ENCODE assay signal across 17 cellular contexts in genomic region chr19:46622118-46622446, GRCh38. TPM values are rescaled to one million over a fixed set of nuclear protein-coding genes. Genes with fewer than 3 reads are reported as not detected.
A peak's percentile ranks its signal among the peaks of the same experiment; 100 is the strongest.
DNase-seq lines count a peak whose midpoint lies in the region; ATAC-seq, FAIRE-seq and TF ChIP-seq lines count a peak whose summit lies in the region.
"Had no signal": no experiment of that assay in that cellular context is flagged by ENCODE, and none has a peak within 500 bp of the region (broad histone marks: within the 10 kb centered on the region; RNA-seq: fewer than 3 reads in every experiment).

No MANE protein-coding gene starts in this region.

- H3K27me3 ChIP-seq in right lobe of liver (no peaks in the 10 kb centered on the region), HepG2 (ENCODE audit: control insufficient read depth in 1 of 2, insufficient read depth in 2 of 2, low read length in 2 of 2) (peaks cover 0 to 50% of the 10 kb centered on the region in 2 experiments; a peak in 3 of 5 replicates), lower lobe of right lung (ENCODE audit: low read depth) (no peaks in the 10 kb centered on the region), upper lobe of right lung (no peaks in the 10 kb centered on the region)
- H3K27me3 ChIP-seq: colonic mucosa had no signal

- no peaks in the 10 kb centered on the region for H3K79me2 ChIP-seq in HepG2 (ENCODE audit: insufficient read depth, low read length)

- H3K27ac ChIP-seq in right lobe of liver (peak overlapping the region in 1 of 3 donors; percentile 38), HepG2 (ENCODE audit: extremely low read length, insufficient read depth, low read length) (no peak overlapping the region), lower lobe of right lung (peak overlapping the region; percentile 71), upper lobe of right lung (peak overlapping the region; percentile 60)

- no peak for TF ChIP-seq POLR2A in right lobe of liver (IDR thresholded peaks at IDR 0.05)
- TF ChIP-seq POLR2A in HepG2 (IDR thresholded peaks at IDR 0.05; ENCODE audit: insufficient read depth in 1 of 2, low read depth in 2 of 2, low read length in 2 of 2): no peak

- H3K4me1 ChIP-seq in right lobe of liver (no peaks in the 10 kb centered on the region), HepG2 (ENCODE audit: insufficient read depth, low read length) (peaks cover 33% of the 10 kb centered on the region), lower lobe of right lung (peaks cover 54% of the 10 kb centered on the region), upper lobe of right lung (peaks cover 47% of the 10 kb centered on the region)

- DNase-seq in right lobe of liver (no peak), HepG2 (ENCODE audit: low spot score) (no peak), lower lobe of right lung (no peak), upper lobe of right lung (no peak), LoVo (ENCODE audit: low spot score) (no peak), ecto neural progenitor cell (ENCODE audit: low spot score) (no peak)
- no peak for DNase-seq in activated T-helper 1 cell treated with anti-CD3 and anti-CD28 coated beads, Interleukin-12 subunit alpha, Interleukin-12 subunit beta, Interleukin-2, Interleukin-4 antibody, amounts not matched to agents 30 ng/mL and 10 ng/mL and 1 ng/mL, durations not matched to agents 14 hours and 24 hours and 36 hours (ENCODE audit: low spot score)
- DNase-seq: activated CD4-positive, alpha-beta T cell treated with anti-CD3 and anti-CD28 coated beads, Interleukin-2, amount 50 U/mL, for 4 hours; colonic mucosa; GDM1; mucosa of descending colon; NCI-H2171; SW 1271 had no signal

- no peak overlapping the region for H2AFZ ChIP-seq in HepG2 (ENCODE audit: low read length)

- H3K4me1 Mint-ChIP-seq in activated T-helper 1 cell treated with anti-CD3 and anti-CD28 coated beads, Interleukin-12 subunit alpha, Interleukin-12 subunit beta, Interleukin-2, Interleukin-4 antibody, amounts not matched to agents 30 ng/mL and 10 ng/mL and 1 ng/mL, durations not matched to agents 14 hours and 24 hours and 36 hours (ENCODE audit: low read depth): peaks cover 62% of the 10 kb centered on the region

- ATAC-seq in right lobe of liver: no peak
- no peak for ATAC-seq in HepG2
- ATAC-seq in lower lobe of right lung: no peak
- no peak for ATAC-seq in upper lobe of right lung
- ATAC-seq in HG03280 (IDR thresholded peaks at IDR 0.05; ENCODE audit: unreplicated experiment): no peak
- ATAC-seq: mucosa of descending colon had no signal

- no peaks in the 10 kb centered on the region for H3K27me3 Mint-ChIP-seq in activated T-helper 1 cell treated with anti-CD3 and anti-CD28 coated beads, Interleukin-12 subunit alpha, Interleukin-12 subunit beta, Interleukin-2, Interleukin-4 antibody, amounts not matched to agents 30 ng/mL and 10 ng/mL and 1 ng/mL, durations not matched to agents 14 hours and 24 hours and 36 hours (ENCODE audit: insufficient read depth)

- no peak for TF ChIP-seq RAD21 in HepG2 (CRISPR knock-in tag; IDR thresholded peaks at IDR 0.05)

- no peak for TF ChIP-seq EP300 in HepG2 (IDR thresholded peaks at IDR 0.05; ENCODE audit: low read depth in 2 of 2, low read length in 2 of 2)
- no peak for TF ChIP-seq EP300 in HepG2 (CRISPR knock-in tag; IDR thresholded peaks at IDR 0.05; ENCODE audit: borderline replicate concordance)

- H3K27ac Mint-ChIP-seq in activated T-helper 1 cell treated with anti-CD3 and anti-CD28 coated beads, Interleukin-12 subunit alpha, Interleukin-12 subunit beta, Interleukin-2, Interleukin-4 antibody, amounts not matched to agents 30 ng/mL and 10 ng/mL and 1 ng/mL, durations not matched to agents 14 hours and 24 hours and 36 hours: peak overlapping the region; percentile 89
- H3K27ac Mint-ChIP-seq: GM23338 had no signal

- H3K4me3 ChIP-seq in right lobe of liver (peak overlapping the region in 2 of 3 donors; percentile 25 to 26), HepG2 (replicated peaks in 1 of 3; ENCODE audit: insufficient read depth in 1 of 3, low read depth in 2 of 3, low read length in 3 of 3) (no peak overlapping the region), lower lobe of right lung (peak overlapping the region; percentile 47), upper lobe of right lung (peak overlapping the region; percentile 43)
- H3K4me3 ChIP-seq: colonic mucosa, GM23338, mucosa of descending colon had no signal

- peak overlapping the region; percentile 94 for H3K4me3 Mint-ChIP-seq in activated T-helper 1 cell treated with anti-CD3 and anti-CD28 coated beads, Interleukin-12 subunit alpha, Interleukin-12 subunit beta, Interleukin-2, Interleukin-4 antibody, amounts not matched to agents 30 ng/mL and 10 ng/mL and 1 ng/mL, durations not matched to agents 14 hours and 24 hours and 36 hours
- H3K4me3 Mint-ChIP-seq: GM23338 had no signal

- H3K36me3 ChIP-seq in right lobe of liver (no peaks in the 10 kb centered on the region), HepG2 (replicated peaks in 1 of 2; ENCODE audit: control insufficient read depth in 1 of 2, insufficient read depth in 2 of 2, low read length in 2 of 2) (no peaks in the 10 kb centered on the region), lower lobe of right lung (no peaks in the 10 kb centered on the region), upper lobe of right lung (no peaks in the 10 kb centered on the region)
- H3K36me3 ChIP-seq: colonic mucosa had no signal

- FAIRE-seq in HepG2 (lab: Jason Lieb, UNC): no peak

- 41% methylated on average over 5 of the region's 7 CpGs for WGBS in right lobe of liver (ENCODE audit: insufficient coverage, low coverage, low lambda C conversion rate, missing lambda C conversion rate)
- WGBS in HepG2 (ENCODE audit: low lambda C conversion rate): 13% methylated on average over 4 of the region's 7 CpGs

- H3K4me2 ChIP-seq in HepG2 (ENCODE audit: low read depth, low read length): no peak overlapping the region
- H3K4me2 ChIP-seq: GM23338 had no signal

- H3K9me3 ChIP-seq in right lobe of liver (no peaks in the 10 kb centered on the region), HepG2 (ENCODE audit: low read length) (no peaks in the 10 kb centered on the region), lower lobe of right lung (no peaks in the 10 kb centered on the region), upper lobe of right lung (no peaks in the 10 kb centered on the region)
- H3K9me3 ChIP-seq: colonic mucosa, mucosa of descending colon had no signal

- in situ Hi-C loops in HepG2 (cut with HindIII; ENCODE audit: extremely low pct_ligation_motif_present, low pct_unique_long_range_greater_than_20kb): no loop called here

- no peaks in the 10 kb centered on the region for H4K20me1 ChIP-seq in HepG2 (ENCODE audit: insufficient read depth, low read length)

- H3K9ac ChIP-seq in HepG2 (ENCODE audit: insufficient read depth, low read depth, low read length): no peak overlapping the region

- H3K36me3 Mint-ChIP-seq in activated T-helper 1 cell treated with anti-CD3 and anti-CD28 coated beads, Interleukin-12 subunit alpha, Interleukin-12 subunit beta, Interleukin-2, Interleukin-4 antibody, amounts not matched to agents 30 ng/mL and 10 ng/mL and 1 ng/mL, durations not matched to agents 14 hours and 24 hours and 36 hours (ENCODE audit: low read depth): peaks cover 43% of the 10 kb centered on the region

- CTCF ChIA-PET in HepG2 (lab: Yijun Ruan, JAX; ENCODE audit: low intra/inter-chr PET ratio, low total read pairs): no interaction called here

- POLR2A ChIA-PET in HepG2 (lab: Yijun Ruan, JAX): no interaction called here

- no peak for TF ChIP-seq CTCF in right lobe of liver (IDR thresholded peaks at IDR 0.05)
- no peak for TF ChIP-seq CTCF in HepG2 (CRISPR knock-in tag; IDR thresholded peaks at IDR 0.05)
- no peak for TF ChIP-seq CTCF in lower lobe of right lung (IDR thresholded peaks at IDR 0.05)
- no peak for TF ChIP-seq CTCF in upper lobe of right lung (IDR thresholded peaks at IDR 0.05)

- BruUV-seq in HepG2 (replicated peaks; lab: Mats Ljungman, UMichigan): no TSS peak

- intact Hi-C loops in right lobe of liver (cut with DNase I) (no loop called here), HepG2 (cut with micrococcal nuclease; ENCODE audit: unreplicated experiment) (no loop called here), lower lobe of right lung (cut with DNase I) (no loop called here), upper lobe of right lung (cut with DNase I) (no loop called here)
- intact Hi-C loops in activated T-helper 1 cell treated with anti-CD3 and anti-CD28 coated beads, Interleukin-12 subunit alpha, Interleukin-12 subunit beta, Interleukin-2, Interleukin-4 antibody, amounts not matched to agents 30 ng/mL and 10 ng/mL and 1 ng/mL, durations not matched to agents 14 hours and 24 hours and 36 hours (cut with micrococcal nuclease): no loop called here

- H3K9me3 Mint-ChIP-seq in activated T-helper 1 cell treated with anti-CD3 and anti-CD28 coated beads, Interleukin-12 subunit alpha, Interleukin-12 subunit beta, Interleukin-2, Interleukin-4 antibody, amounts not matched to agents 30 ng/mL and 10 ng/mL and 1 ng/mL, durations not matched to agents 14 hours and 24 hours and 36 hours: no peaks in the 10 kb centered on the region
- H3K9me3 Mint-ChIP-seq: GM23338 had no signal

RNA-seq across cellular contexts. Expression of gene PTGIR, which starts 2.8 kb away (rescaled TPM):
- 1 to 10 TPM; 2.4 to 4.1 (median 3.0) TPM for total RNA-seq in right lobe of liver
- total RNA-seq in HepG2 (2016; rRNA removed; fragmentation: Illumina TruSeq; extraction: Trizol): not detected in 2 replicates
- not detected in 2 replicates for total RNA-seq in HepG2 (2016; cell fraction: cytosol; rRNA removed; fragmentation: Illumina TruSeq; extraction: Trizol; ENCODE audit: low read depth)
- not detected in 2 replicates for total RNA-seq in HepG2 (2016; cell fraction: insoluble cytoplasmic fraction; rRNA removed; fragmentation: Illumina TruSeq; extraction: Trizol)
- total RNA-seq in HepG2 (2016; cell fraction: membrane; rRNA removed; fragmentation: Illumina TruSeq; extraction: Trizol): not detected in 2 replicates
- not detected in 2 replicates for total RNA-seq in HepG2 (2016; cell fraction: nucleus; rRNA removed; fragmentation: Illumina TruSeq; extraction: Trizol)
- polyA plus RNA-seq in HepG2 (2011; rRNA removed): not detected in 2 replicates
- polyA plus RNA-seq in HepG2 (2011; cell fraction: cytosol; rRNA removed): not detected in 2 replicates
- not detected in 2 replicates for polyA plus RNA-seq in HepG2 (2011; cell fraction: nucleus; rRNA removed)
- not detected in 2 replicates for polyA plus RNA-seq in HepG2 (2012)
- not detected in 2 replicates for polyA plus RNA-seq in HepG2 (2016; cell fraction: cytosol; fragmentation: Illumina TruSeq; extraction: Trizol; ENCODE audit: low read depth)
- not detected in 2 replicates for polyA plus RNA-seq in HepG2 (2016; cell fraction: insoluble cytoplasmic fraction; fragmentation: Illumina TruSeq; extraction: Trizol; ENCODE audit: low read depth)
- polyA plus RNA-seq in HepG2 (2016; cell fraction: membrane; fragmentation: Illumina TruSeq; extraction: Trizol; ENCODE audit: low read depth): not detected in 2 replicates
- not detected in 2 replicates for polyA plus RNA-seq in HepG2 (2016; cell fraction: nucleus; fragmentation: Illumina TruSeq; extraction: Trizol; ENCODE audit: insufficient read depth, low read depth)
- polyA minus RNA-seq in HepG2 (2011; rRNA and poly(A)+ RNA removed; ENCODE audit: low replicate concordance): 0.09 TPM in 1 of 2 replicates, not detected in the other
- polyA minus RNA-seq in HepG2 (2011; cell fraction: cytosol; rRNA and poly(A)+ RNA removed): not detected in 2 replicates
- polyA minus RNA-seq in HepG2 (2011; cell fraction: nucleus; rRNA and poly(A)+ RNA removed): not detected in 2 replicates
- total RNA-seq in activated T-helper 1 cell treated with anti-CD3 and anti-CD28 coated beads, Interleukin-12 subunit alpha, Interleukin-12 subunit beta, Interleukin-2, Interleukin-4 antibody, amounts not matched to agents 30 ng/mL and 10 ng/mL and 1 ng/mL, durations not matched to agents 14 hours and 24 hours and 36 hours: 217 and 218 TPM in 2 replicates
- 6.9 TPM for total RNA-seq in lower lobe of right lung
- 12.6 TPM for total RNA-seq in upper lobe of right lung
- total RNA-seq: GM23338 had no signal
- polyA plus RNA-seq: GM23338 had no signal

RNA-seq across cellular contexts. Expression of gene GNG8, which starts 13.9 kb away (rescaled TPM):
- total RNA-seq in right lobe of liver (not detected), HepG2 (2016; rRNA removed; fragmentation: Illumina TruSeq; extraction: Trizol) (not detected in 2 replicates), lower lobe of right lung (not detected), upper lobe of right lung (not detected)
- not detected in 2 replicates for total RNA-seq in HepG2 (2016; cell fraction: cytosol; rRNA removed; fragmentation: Illumina TruSeq; extraction: Trizol; ENCODE audit: low read depth)
- total RNA-seq in HepG2 (2016; cell fraction: insoluble cytoplasmic fraction; rRNA removed; fragmentation: Illumina TruSeq; extraction: Trizol): not detected in 2 replicates
- total RNA-seq in HepG2 (2016; cell fraction: membrane; rRNA removed; fragmentation: Illumina TruSeq; extraction: Trizol): not detected in 2 replicates
- total RNA-seq in HepG2 (2016; cell fraction: nucleus; rRNA removed; fragmentation: Illumina TruSeq; extraction: Trizol): not detected in 2 replicates
- not detected in 2 replicates for polyA plus RNA-seq in HepG2 (2011; rRNA removed)
- polyA plus RNA-seq in HepG2 (2011; cell fraction: cytosol; rRNA removed): not detected in 2 replicates
- not detected in 2 replicates for polyA plus RNA-seq in HepG2 (2011; cell fraction: nucleus; rRNA removed)
- not detected in 2 replicates for polyA plus RNA-seq in HepG2 (2012)
- polyA plus RNA-seq in HepG2 (2016; cell fraction: cytosol; fragmentation: Illumina TruSeq; extraction: Trizol; ENCODE audit: low read depth): not detected in 2 replicates
- not detected in 2 replicates for polyA plus RNA-seq in HepG2 (2016; cell fraction: insoluble cytoplasmic fraction; fragmentation: Illumina TruSeq; extraction: Trizol; ENCODE audit: low read depth)
- polyA plus RNA-seq in HepG2 (2016; cell fraction: membrane; fragmentation: Illumina TruSeq; extraction: Trizol; ENCODE audit: low read depth): not detected in 2 replicates
- polyA plus RNA-seq in HepG2 (2016; cell fraction: nucleus; fragmentation: Illumina TruSeq; extraction: Trizol; ENCODE audit: insufficient read depth, low read depth): not detected in 2 replicates
- polyA minus RNA-seq in HepG2 (2011; rRNA and poly(A)+ RNA removed; ENCODE audit: low replicate concordance): not detected in 2 replicates
- not detected in 2 replicates for polyA minus RNA-seq in HepG2 (2011; cell fraction: cytosol; rRNA and poly(A)+ RNA removed)
- not detected in 2 replicates for polyA minus RNA-seq in HepG2 (2011; cell fraction: nucleus; rRNA and poly(A)+ RNA removed)
- 17.8 and 18.6 TPM in 2 replicates for total RNA-seq in activated T-helper 1 cell treated with anti-CD3 and anti-CD28 coated beads, Interleukin-12 subunit alpha, Interleukin-12 subunit beta, Interleukin-2, Interleukin-4 antibody, amounts not matched to agents 30 ng/mL and 10 ng/mL and 1 ng/mL, durations not matched to agents 14 hours and 24 hours and 36 hours
- total RNA-seq: colonic mucosa, GM23338, HT1080, subcutaneous adipose tissue had no signal

RNA-seq across cellular contexts. Expression of gene CALM3, which starts 21.0 kb away (rescaled TPM):
- total RNA-seq in right lobe of liver: 100 to 1,000 TPM in 1 of 6 experiments, 10 to 100 TPM in 5; 83.8 to 119 (median 92.2) TPM
- total RNA-seq in HepG2 (2016; rRNA removed; fragmentation: Illumina TruSeq; extraction: Trizol): 258 and 314 TPM in 2 replicates
- 219 and 253 TPM in 2 replicates for total RNA-seq in HepG2 (2016; cell fraction: cytosol; rRNA removed; fragmentation: Illumina TruSeq; extraction: Trizol; ENCODE audit: low read depth)
- 270 and 297 TPM in 2 replicates for total RNA-seq in HepG2 (2016; cell fraction: insoluble cytoplasmic fraction; rRNA removed; fragmentation: Illumina TruSeq; extraction: Trizol)
- 322 and 352 TPM in 2 replicates for total RNA-seq in HepG2 (2016; cell fraction: membrane; rRNA removed; fragmentation: Illumina TruSeq; extraction: Trizol)
- total RNA-seq in HepG2 (2016; cell fraction: nucleus; rRNA removed; fragmentation: Illumina TruSeq; extraction: Trizol): 95.5 and 96.2 TPM in 2 replicates
- polyA plus RNA-seq in HepG2 (2011; rRNA removed): 232 and 239 TPM in 2 replicates
- 211 and 281 TPM in 2 replicates for polyA plus RNA-seq in HepG2 (2011; cell fraction: cytosol; rRNA removed)
- 146 and 178 TPM in 2 replicates for polyA plus RNA-seq in HepG2 (2011; cell fraction: nucleus; rRNA removed)
- 277 and 325 TPM in 2 replicates for polyA plus RNA-seq in HepG2 (2012)
- 495 and 575 TPM in 2 replicates for polyA plus RNA-seq in HepG2 (2016; cell fraction: cytosol; fragmentation: Illumina TruSeq; extraction: Trizol; ENCODE audit: low read depth)
- polyA plus RNA-seq in HepG2 (2016; cell fraction: insoluble cytoplasmic fraction; fragmentation: Illumina TruSeq; extraction: Trizol; ENCODE audit: low read depth): 466 and 539 TPM in 2 replicates
- 497 and 555 TPM in 2 replicates for polyA plus RNA-seq in HepG2 (2016; cell fraction: membrane; fragmentation: Illumina TruSeq; extraction: Trizol; ENCODE audit: low read depth)
- 259 and 261 TPM in 2 replicates for polyA plus RNA-seq in HepG2 (2016; cell fraction: nucleus; fragmentation: Illumina TruSeq; extraction: Trizol; ENCODE audit: insufficient read depth, low read depth)
- polyA minus RNA-seq in HepG2 (2011; rRNA and poly(A)+ RNA removed; ENCODE audit: low replicate concordance): 66.6 and 121 TPM in 2 replicates
- 58.1 and 58.6 TPM in 2 replicates for polyA minus RNA-seq in HepG2 (2011; cell fraction: cytosol; rRNA and poly(A)+ RNA removed)
- polyA minus RNA-seq in HepG2 (2011; cell fraction: nucleus; rRNA and poly(A)+ RNA removed): 33.0 and 37.0 TPM in 2 replicates
- 568 and 578 TPM in 2 replicates for total RNA-seq in activated T-helper 1 cell treated with anti-CD3 and anti-CD28 coated beads, Interleukin-12 subunit alpha, Interleukin-12 subunit beta, Interleukin-2, Interleukin-4 antibody, amounts not matched to agents 30 ng/mL and 10 ng/mL and 1 ng/mL, durations not matched to agents 14 hours and 24 hours and 36 hours
- total RNA-seq in lower lobe of right lung: 155 TPM
- total RNA-seq in upper lobe of right lung: 142 TPM

RNA-seq across cellular contexts. Expression of gene DACT3, which starts 38.9 kb away (rescaled TPM):
- total RNA-seq in right lobe of liver (1 to 10 TPM in 3 of 6 experiments, under 1 TPM in 3; 0.46 to 1.6 (median 0.93) TPM), HepG2 (2016; rRNA removed; fragmentation: Illumina TruSeq; extraction: Trizol) (0.04 TPM in 1 of 2 replicates, not detected in the other), lower lobe of right lung (4.9 TPM), upper lobe of right lung (10.0 TPM)
- total RNA-seq in HepG2 (2016; cell fraction: cytosol; rRNA removed; fragmentation: Illumina TruSeq; extraction: Trizol; ENCODE audit: low read depth): 0.09 and 0.10 TPM in 2 replicates
- total RNA-seq in HepG2 (2016; cell fraction: insoluble cytoplasmic fraction; rRNA removed; fragmentation: Illumina TruSeq; extraction: Trizol): 0.04 TPM in 1 of 2 replicates, not detected in the other
- total RNA-seq in HepG2 (2016; cell fraction: membrane; rRNA removed; fragmentation: Illumina TruSeq; extraction: Trizol): not detected in 2 replicates
- total RNA-seq in HepG2 (2016; cell fraction: nucleus; rRNA removed; fragmentation: Illumina TruSeq; extraction: Trizol): not detected in 2 replicates
- polyA plus RNA-seq in HepG2 (2011; rRNA removed): 0.04 TPM in 1 of 2 replicates, not detected in the other
- polyA plus RNA-seq in HepG2 (2011; cell fraction: cytosol; rRNA removed): 0.03 TPM in 2 replicates
- not detected in 2 replicates for polyA plus RNA-seq in HepG2 (2011; cell fraction: nucleus; rRNA removed)
- not detected in 2 replicates for polyA plus RNA-seq in HepG2 (2012)
- 0.07 TPM in 1 of 2 replicates, not detected in the other for polyA plus RNA-seq in HepG2 (2016; cell fraction: cytosol; fragmentation: Illumina TruSeq; extraction: Trizol; ENCODE audit: low read depth)
- polyA plus RNA-seq in HepG2 (2016; cell fraction: insoluble cytoplasmic fraction; fragmentation: Illumina TruSeq; extraction: Trizol; ENCODE audit: low read depth): not detected in 2 replicates
- not detected in 2 replicates for polyA plus RNA-seq in HepG2 (2016; cell fraction: membrane; fragmentation: Illumina TruSeq; extraction: Trizol; ENCODE audit: low read depth)
- 0.16 TPM in 1 of 2 replicates, not detected in the other for polyA plus RNA-seq in HepG2 (2016; cell fraction: nucleus; fragmentation: Illumina TruSeq; extraction: Trizol; ENCODE audit: insufficient read depth, low read depth)
- polyA minus RNA-seq in HepG2 (2011; rRNA and poly(A)+ RNA removed; ENCODE audit: low replicate concordance): 0.09 TPM in 1 of 2 replicates, not detected in the other
- polyA minus RNA-seq in HepG2 (2011; cell fraction: cytosol; rRNA and poly(A)+ RNA removed): not detected in 2 replicates
- polyA minus RNA-seq in HepG2 (2011; cell fraction: nucleus; rRNA and poly(A)+ RNA removed): not detected in 2 replicates
- total RNA-seq in activated T-helper 1 cell treated with anti-CD3 and anti-CD28 coated beads, Interleukin-12 subunit alpha, Interleukin-12 subunit beta, Interleukin-2, Interleukin-4 antibody, amounts not matched to agents 30 ng/mL and 10 ng/mL and 1 ng/mL, durations not matched to agents 14 hours and 24 hours and 36 hours: 4.3 and 5.7 TPM in 2 replicates

Comparison
In these comparisons a context has a peak if more than half of its experiments do, and no peak if none do; other contexts are left out.
1. H3K4me3 ChIP-seq: peak in right lobe of liver (2 of 3), lower lobe of right lung (single experiment) and upper lobe of right lung (single experiment); none in HepG2 (0 of 3).
2. RNA of gene PTGIR, which starts 2.8 kb away (total RNA-seq): 217 to 218 TPM in activated T-helper 1 cell treated with anti-CD3 and anti-CD28 coated beads, Interleukin-12 subunit alpha, Interleukin-12 subunit beta, Interleukin-2, Interleukin-4 antibody, amounts not matched to agents 30 ng/mL and 10 ng/mL and 1 ng/mL, durations not matched to agents 14 hours and 24 hours and 36 hours; 12.6 TPM in upper lobe of right lung (single experiment), 6.9 TPM in lower lobe of right lung (single experiment), 2.4 to 4.1 TPM in right lobe of liver and not detected in HepG2; every median in the first group is over 10 times any median in the second.
3. RNA of gene GNG8, which starts 13.9 kb away (total RNA-seq): 17.8 to 18.6 TPM in activated T-helper 1 cell treated with anti-CD3 and anti-CD28 coated beads, Interleukin-12 subunit alpha, Interleukin-12 subunit beta, Interleukin-2, Interleukin-4 antibody, amounts not matched to agents 30 ng/mL and 10 ng/mL and 1 ng/mL, durations not matched to agents 14 hours and 24 hours and 36 hours; not detected in right lobe of liver, not detected in HepG2, not detected in lower lobe of right lung (single experiment) and not detected in upper lobe of right lung (single experiment); every median in the first group is over 10 times any median in the second.